Comparison of ENCODE assay signal across 8 cellular contexts in the genomic region with DNA sequence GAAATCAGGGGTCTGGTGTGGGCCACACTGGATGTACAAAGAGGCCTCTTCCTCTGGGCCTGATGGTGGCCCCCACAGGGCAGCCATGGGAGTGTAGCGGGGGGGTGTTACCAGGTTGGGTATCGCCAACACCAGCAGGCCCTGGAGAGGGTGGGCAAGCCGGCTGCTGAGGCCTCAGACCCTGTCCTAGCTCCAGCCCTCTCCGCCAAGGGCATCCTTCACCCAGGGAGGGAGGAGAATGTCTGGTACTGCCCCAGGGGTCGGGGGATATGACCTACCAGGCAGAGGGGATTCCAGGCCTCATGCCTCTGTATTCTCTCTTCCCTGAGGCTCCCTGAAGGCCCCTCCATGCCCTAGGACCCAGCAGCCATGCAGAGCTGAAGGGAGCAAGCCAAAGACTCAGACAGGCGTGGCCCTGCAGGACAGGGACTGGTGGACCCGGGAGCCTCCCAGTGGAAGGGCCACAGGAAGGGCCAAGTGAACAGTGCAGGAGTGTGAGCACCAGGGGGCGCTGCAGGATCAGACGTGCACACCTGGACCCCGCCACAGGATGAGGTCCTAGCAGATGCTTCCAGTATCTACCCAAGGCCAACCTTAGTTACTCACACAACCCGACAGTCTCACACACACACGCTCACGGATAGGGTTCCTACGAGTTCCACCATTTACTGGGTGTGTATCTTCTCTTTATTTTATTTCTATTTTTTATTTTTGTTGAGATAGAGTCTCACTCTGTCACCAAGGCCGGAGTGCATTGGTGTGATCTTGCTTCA. TPM values are rescaled to one million over a fixed set of nuclear protein-coding genes. Genes with fewer than 3 reads are reported as not detected.
DNase-seq lines count a peak whose midpoint lies in the region; ATAC-seq and TF ChIP-seq lines count a peak whose summit lies in the region.

No MANE protein-coding gene starts in this region.

- H3F3A ChIP-seq in OCI-LY1 (ENCODE audit: insufficient read depth, low read length): no peaks in the 10 kb centered on the region

- peaks cover 2% of the 10 kb centered on the region; the same call in 1 of the 2 replicates for H3K27me3 ChIP-seq in OCI-LY1 (ENCODE audit: insufficient read depth, low read length)

- H3K9ac ChIP-seq in OCI-LY1 (ENCODE audit: low read length): no peak overlapping the region

- H3K9me2 ChIP-seq in OCI-LY1 (ENCODE audit: low read depth, low read length): no peaks in the 10 kb centered on the region

- no peaks in the 10 kb centered on the region for H4K20me1 ChIP-seq in OCI-LY1 (ENCODE audit: insufficient read depth, low read length)

- H3K27ac ChIP-seq in OCI-LY1 (ENCODE audit: low read depth, low read length, poor library complexity, severe bottlenecking): no peak overlapping the region

- peak; percentile 98 for TF ChIP-seq CTCF in AG04449 (IDR thresholded peaks at IDR 0.05; ENCODE audit: insufficient read depth, low read length, missing control alignments)
- peak; percentile 95 for TF ChIP-seq CTCF in OCI-LY1 (IDR thresholded peaks at IDR 0.05; ENCODE audit: low read length)

- DNase-seq in AG04449 (ENCODE audit: low read depth, low spot score): no peak
- DNase-seq in HT-29 (ENCODE audit: low spot score): peak; percentile 91
- peak; percentile 74 for DNase-seq in activated CD8-positive, alpha-beta memory T cell treated with anti-CD3 and anti-CD28 coated beads, Interleukin-2, amount 50 U/mL, for 1 hour (ENCODE audit: extremely low read depth)
- peak; percentile 86 for DNase-seq in epidermal melanocyte (ENCODE audit: insufficient read length, low spot score)
- DNase-seq in mucosa of gallbladder (ENCODE audit: low spot score): peak; percentile 89
- DNase-seq in stimulated activated CD8-positive, alpha-beta memory T cell treated with anti-CD3 and anti-CD28 coated beads, Interleukin-4, amount 100 ng/mL, for 4 hours (ENCODE audit: low read depth in 2 of 2, low spot score in 1 of 2): peak; percentile 73 to 90

- POLR2A ChIA-PET in AG04449 (lab: Yijun Ruan, JAX): no interaction called here

- CTCF ChIA-PET in AG04449 (lab: Yijun Ruan, JAX): interaction anchor here (0.5 to 12.6 kb wide), 41 partner anchors 11 to 416 kb away, joined by 3 to 241 read pairs (median 4); partner anchors contain the start of genes B3GNT9, CES3, CES4A and EXOC3L1

- H3K36me3 ChIP-seq in OCI-LY1 (ENCODE audit: insufficient read depth, low read length): no peaks in the 10 kb centered on the region

- H3K9me3 ChIP-seq in OCI-LY1 (ENCODE audit: low read length): no peaks in the 10 kb centered on the region

- no peak overlapping the region for H3K4me2 ChIP-seq in OCI-LY1 (ENCODE audit: low read length)

- ATAC-seq in GM18907 (IDR thresholded peaks at IDR 0.05; ENCODE audit: unreplicated experiment): peak; percentile 74

- no peak overlapping the region for H2AFZ ChIP-seq in OCI-LY1 (ENCODE audit: low read length)

- H3K4me1 ChIP-seq in OCI-LY1 (ENCODE audit: insufficient read depth, low read length, severe bottlenecking): no peaks in the 10 kb centered on the region

- H3K4me3 ChIP-seq in AG04449 (ENCODE audit: low read depth, low read length) (no peak overlapping the region), OCI-LY1 (ENCODE audit: low read depth, low read length, poor library complexity, severe bottlenecking) (no peak overlapping the region)

- H3K79me2 ChIP-seq in OCI-LY1 (ENCODE audit: insufficient read depth, low read length): no peaks in the 10 kb centered on the region

RNA-seq across cellular contexts. Expression of gene CES4A, which starts 10.9 kb away (rescaled TPM):
- total RNA-seq in HT-29 (2014; rRNA removed; shearing (Covaris generic)): 3.0 and 5.5 TPM in 2 replicates
- 19.4 TPM for total RNA-seq in mucosa of gallbladder

RNA-seq across cellular contexts. Expression of gene CES3, which starts 16.5 kb away (rescaled TPM):
- total RNA-seq in HT-29 (2014; rRNA removed; shearing (Covaris generic)): 1.3 and 3.4 TPM in 2 replicates
- total RNA-seq in mucosa of gallbladder: 5.2 TPM

RNA-seq across cellular contexts. Expression of gene CES2, which starts 42.2 kb away (rescaled TPM):
- total RNA-seq in HT-29 (2014; rRNA removed; shearing (Covaris generic)): 47.6 and 54.3 TPM in 2 replicates
- 187 TPM for total RNA-seq in mucosa of gallbladder

RNA-seq across cellular contexts. Expression of gene CIAO2B, which starts 43.3 kb away (rescaled TPM):
- 242 and 281 TPM in 2 replicates for total RNA-seq in HT-29 (2014; rRNA removed; shearing (Covaris generic))
- 84.5 TPM for total RNA-seq in mucosa of gallbladder

RNA-seq across cellular contexts. Expression of gene CBFB, which starts 51.4 kb away (rescaled TPM):
- total RNA-seq in HT-29 (2014; rRNA removed; shearing (Covaris generic)): 98.9 and 115 TPM in 2 replicates
- total RNA-seq in mucosa of gallbladder: 40.9 TPM
